ENCODE assay signal across 14 cellular contexts in the genomic region with DNA sequence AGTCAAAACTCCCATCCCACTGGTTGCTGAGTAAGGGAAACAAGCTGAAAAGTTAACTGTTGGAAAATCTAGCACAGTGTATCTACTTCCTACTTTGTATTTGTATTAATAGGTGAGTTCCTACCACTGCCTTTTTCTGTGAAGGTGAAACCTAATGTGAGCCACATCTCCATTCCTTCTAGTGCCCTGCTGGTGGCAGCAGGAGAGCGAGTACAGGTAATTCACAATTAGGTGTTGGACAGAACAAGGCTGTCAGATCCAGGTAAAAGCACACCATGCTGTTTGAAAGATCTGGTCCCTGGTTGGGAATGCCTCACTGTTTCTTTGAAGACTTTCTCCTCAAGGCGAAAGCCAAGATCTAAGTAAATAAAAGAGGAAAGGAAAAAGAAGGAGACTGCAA.
DNase-seq lines count a peak whose midpoint lies in the region; ATAC-seq, FAIRE-seq and TF ChIP-seq lines count a peak whose summit lies in the region.
"Had no signal": no experiment of that assay in that cellular context is flagged by ENCODE, and none has a peak within 500 bp of the region (broad histone marks: within the 10 kb centered on the region; RNA-seq: fewer than 3 reads in every experiment).

No MANE protein-coding gene starts in this region.

- FAIRE-seq in GM12878 (lab: Jason Lieb, UNC) (no peak), HepG2 (lab: Jason Lieb, UNC) (peak; percentile 40)

- no peak overlapping the region for H3K4me3 ChIP-seq in LNCaP clone FGC (ENCODE audit: low read depth, low read length)
- no peak overlapping the region for H3K4me3 ChIP-seq in GM12878
- no peak overlapping the region for H3K4me3 ChIP-seq in HepG2 (replicated peaks in 1 of 3; ENCODE audit: insufficient read depth in 1 of 3, low read depth in 2 of 3, low read length in 3 of 3)
- H3K4me3 ChIP-seq: MG63 had no signal

- POLR2A ChIA-PET in GM12878 (lab: Charles Lee): no interaction called here
- POLR2A ChIA-PET in HepG2 (lab: Yijun Ruan, JAX): no interaction called here

- WGBS in GM12878 (ENCODE audit: insufficient coverage, insufficient replicate concordance, low lambda C conversion rate, missing lambda C conversion rate): 0% methylated on average over 2 of the region's 2 CpGs
- 0% methylated on average over 2 of the region's 2 CpGs for WGBS in HepG2 (ENCODE audit: low lambda C conversion rate)

- TF ChIP-seq POLR2A in GM12878 (IDR thresholded peaks at IDR 0.05; ENCODE audit: low read depth, low read length) (no peak), HepG2 (IDR thresholded peaks at IDR 0.05; ENCODE audit: insufficient read depth in 1 of 2, low read depth in 2 of 2, low read length in 2 of 2) (no peak)

- ATAC-seq in GM12878 (peak; percentile 77), HepG2 (peak; percentile 94), HG03565 (IDR thresholded peaks at IDR 0.05; ENCODE audit: unreplicated experiment) (no peak)
- ATAC-seq: natural killer cell had no signal

- peak; percentile 59 for TF ChIP-seq RAD21 in GM12878 (IDR thresholded peaks at IDR 0.05; ENCODE audit: insufficient read depth, low read depth, low read length)
- no peak for TF ChIP-seq RAD21 in HepG2 (CRISPR knock-in tag; IDR thresholded peaks at IDR 0.05)

- TF ChIP-seq EP300 in GM12878 (IDR thresholded peaks at IDR 0.05; ENCODE audit: borderline replicate concordance in 1 of 2, control insufficient read depth in 1 of 2, low read depth in 2 of 2, low read length in 2 of 2): no peak
- no peak for TF ChIP-seq EP300 in HepG2 (IDR thresholded peaks at IDR 0.05; ENCODE audit: low read depth in 2 of 2, low read length in 2 of 2)
- no peak for TF ChIP-seq EP300 in HepG2 (CRISPR knock-in tag; IDR thresholded peaks at IDR 0.05; ENCODE audit: borderline replicate concordance)

- SMC1A ChIA-PET in GM12878 (lab: Charles Lee; ENCODE audit: uncharacterized antibody, unreplicated experiment): interaction anchor here (0.8 to 1.0 kb wide), 3 partner anchors 191 to 400 kb away, joined by 3 to 5 read pairs (median 4); no protein-coding TSS in a partner anchor

- in situ Hi-C loops in GM12878 (cut with MboI): no loop called here
- in situ Hi-C loops in HepG2 (cut with HindIII; ENCODE audit: extremely low pct_ligation_motif_present, low pct_unique_long_range_greater_than_20kb): no loop called here

- TF ChIP-seq CTCF in LNCaP clone FGC (IDR thresholded peaks at IDR 0.05; ENCODE audit: control insufficient read depth, extremely low read depth, insufficient read depth) (peak; percentile 93), GM12878 (IDR thresholded peaks at IDR 0.05 in 2 of 3, conservative IDR thresholded peaks at IDR 0.05 in 1 of 3; ENCODE audit: control insufficient read depth in 2 of 3, extremely low read depth in 1 of 3, insufficient read depth in 1 of 3, low read depth in 3 of 3, low read length in 3 of 3) (peak in 2 of 3 experiments; percentile 20 to 49; a peak in 3 of 6 replicates), HepG2 (CRISPR knock-in tag; IDR thresholded peaks at IDR 0.05) (peak; percentile 71)

- CTCF ChIA-PET in GM12878 (lab: Yijun Ruan, JAX) (interaction anchor here (0.8 to 2.0 kb wide), 4 partner anchors 285 to 491 kb away, joined by 3 to 6 read pairs (median 3); no protein-coding TSS in a partner anchor), HepG2 (lab: Yijun Ruan, JAX; ENCODE audit: low intra/inter-chr PET ratio, low total read pairs) (no interaction called here)

- BruUV-seq in GM12878 (replicated peaks; lab: Mats Ljungman, UMichigan): no TSS peak
- BruUV-seq in HepG2 (replicated peaks; lab: Mats Ljungman, UMichigan): no TSS peak

- H2AFZ ChIP-seq in GM12878 (ENCODE audit: control insufficient read depth, low read depth, low read length): no peak overlapping the region
- H2AFZ ChIP-seq in HepG2 (ENCODE audit: low read length): no peak overlapping the region

- H3K4me2 ChIP-seq in GM12878 (ENCODE audit: control insufficient read depth, insufficient read depth) (no peak overlapping the region), HepG2 (ENCODE audit: low read depth, low read length) (no peak overlapping the region)

- intact Hi-C loops in GM12878 (cut with micrococcal nuclease; ENCODE audit: unreplicated experiment) (loop anchor here (10.0 kb wide), 1 partner anchor 456 kb away; no protein-coding TSS in a partner anchor), HepG2 (cut with micrococcal nuclease; ENCODE audit: unreplicated experiment) (loop anchor here (1.0 to 10.0 kb wide), 4 partner anchors 194 to 462 kb away; no protein-coding TSS in a partner anchor)

- H3K9ac ChIP-seq in GM12878 (ENCODE audit: control insufficient read depth, insufficient read depth, low read length) (no peak overlapping the region), HepG2 (ENCODE audit: insufficient read depth, low read depth, low read length) (no peak overlapping the region)

- H3K9me3 ChIP-seq in GM12878 (replicated peaks; ENCODE audit: control insufficient read depth, insufficient read depth, low read length): no peaks in the 10 kb centered on the region
- H3K9me3 ChIP-seq in HepG2 (ENCODE audit: low read length): no peaks in the 10 kb centered on the region
- H3K9me3 ChIP-seq: MG63 had no signal

- DNase-seq in ELF-1 (ENCODE audit: low read depth, low spot score): peak; percentile 11
- DNase-seq in LNCaP clone FGC (ENCODE audit: low read depth): peak; percentile 36
- DNase-seq in GM12878 (ENCODE audit: low read depth, low spot score): no peak
- DNase-seq in HepG2 (ENCODE audit: low spot score): peak; percentile 18
- DNase-seq in germinal center (ENCODE audit: low spot score): no peak
- DNase-seq in NCI-H774 (lab: John Stamatoyannopoulos, UW): no peak
- DNase-seq in 8988T: no peak
- DNase-seq: activated CD4-positive, alpha-beta T cell treated with anti-CD3 and anti-CD28 coated beads, Interleukin-2, amount 10 ng/mL, durations not matched to agents 7 days and 5 days; activated gamma-delta T cell treated with Interleukin-2 at 50 U/mL for 16 hours; immature natural killer cell; MG63; natural killer cell; SW 1271 had no signal

- H3K36me3 ChIP-seq in GM12878 (ENCODE audit: control insufficient read depth in 2 of 2, insufficient read depth in 2 of 2, low read length in 1 of 2) (no peaks in the 10 kb centered on the region), HepG2 (replicated peaks in 1 of 2; ENCODE audit: control insufficient read depth in 1 of 2, insufficient read depth in 2 of 2, low read length in 2 of 2) (no peaks in the 10 kb centered on the region)
- H3K36me3 ChIP-seq: MG63 had no signal

- no peak overlapping the region for H3K27ac ChIP-seq in GM12878 (ENCODE audit: control insufficient read depth, insufficient read depth)
- no peak overlapping the region for H3K27ac ChIP-seq in HepG2 (ENCODE audit: extremely low read length, insufficient read depth, low read length)

- no peaks in the 10 kb centered on the region for H3K27me3 ChIP-seq in GM12878 (replicated peaks in 1 of 2; ENCODE audit: control insufficient read depth in 2 of 2, insufficient read depth in 2 of 2, low read length in 1 of 2)
- no peaks in the 10 kb centered on the region for H3K27me3 ChIP-seq in HepG2 (ENCODE audit: control insufficient read depth in 1 of 2, insufficient read depth in 2 of 2, low read length in 2 of 2)
- H3K27me3 ChIP-seq: MG63 had no signal

- H3K4me1 ChIP-seq in GM12878 (ENCODE audit: control insufficient read depth, insufficient read depth, low read length) (no peaks in the 10 kb centered on the region), HepG2 (ENCODE audit: insufficient read depth, low read length) (no peaks in the 10 kb centered on the region)

- no peaks in the 10 kb centered on the region for H4K20me1 ChIP-seq in GM12878 (ENCODE audit: control insufficient read depth, insufficient read depth)
- no peaks in the 10 kb centered on the region for H4K20me1 ChIP-seq in HepG2 (ENCODE audit: insufficient read depth, low read length)

- RAD21 ChIA-PET in GM12878 (lab: Charles Lee; ENCODE audit: unreplicated experiment): no interaction called here

- H3K79me2 ChIP-seq in GM12878 (ENCODE audit: control insufficient read depth, insufficient read depth, low read length) (no peaks in the 10 kb centered on the region), HepG2 (ENCODE audit: insufficient read depth, low read length) (no peaks in the 10 kb centered on the region)

TF ChIP-seq in GM12878, 131 proteins besides CTCF, POLR2A, EP300 and RAD21:
- TF ChIP-seq SMC3 (IDR thresholded peaks at IDR 0.05; ENCODE audit: borderline replicate concordance, low read length) (peak; percentile 48), SPI1 (IDR thresholded peaks at IDR 0.05; ENCODE audit: borderline replicate concordance, insufficient read depth, low read depth, low read length) (no peak)

TF ChIP-seq in HepG2, 621 proteins besides CTCF, POLR2A, EP300 and RAD21 (continues in another document):
- TF ChIP-seq SMYD3 (CRISPR knock-in tag; IDR thresholded peaks at IDR 0.05) (no peak), SRSF1 (optimal IDR thresholded peaks at IDR 0.05; ENCODE audit: low read depth, low read length) (no peak), MIXL1 (CRISPR knock-in tag; IDR thresholded peaks at IDR 0.05) (peak; percentile 58; the same call in 1 of the 2 replicates), ZNF121 (CRISPR knock-in tag; IDR thresholded peaks at IDR 0.05) (peak; percentile 88), NPAS2 (CRISPR knock-in tag; IDR thresholded peaks at IDR 0.05; ENCODE audit: borderline replicate concordance) (no peak), SMC3 (IDR thresholded peaks at IDR 0.05; ENCODE audit: low read length) (peak; percentile 53; the same call in 1 of the 2 replicates), SIN3B (IDR thresholded peaks at IDR 0.05; ENCODE audit: low read length) (no peak), STAG1 (CRISPR knock-in tag; IDR thresholded peaks at IDR 0.05) (peak; percentile 82)
- TF ChIP-seq, protein P1, sequence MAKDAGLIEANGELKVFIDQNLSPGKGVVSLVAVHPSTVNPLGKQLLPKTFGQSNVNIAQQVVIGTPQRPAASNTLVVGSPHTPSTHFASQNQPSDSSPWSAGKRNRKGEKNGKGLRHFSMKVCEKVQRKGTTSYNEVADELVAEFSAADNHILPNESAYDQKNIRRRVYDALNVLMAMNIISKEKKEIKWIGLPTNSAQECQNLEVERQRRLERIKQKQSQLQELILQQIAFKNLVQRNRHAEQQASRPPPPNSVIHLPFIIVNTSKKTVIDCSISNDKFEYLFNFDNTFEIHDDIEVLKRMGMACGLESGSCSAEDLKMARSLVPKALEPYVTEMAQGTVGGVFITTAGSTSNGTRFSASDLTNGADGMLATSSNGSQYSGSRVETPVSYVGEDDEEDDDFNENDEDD (CRISPR knock-in tag; IDR thresholded peaks at IDR 0.05; ENCODE audit: borderline replicate concordance): no peak

Comparison
In these comparisons a context has a peak if more than half of its experiments do, and no peak if none do; other contexts are left out.
1. DNase-seq: peak in ELF-1 (single experiment), LNCaP clone FGC (single experiment) and HepG2 (single experiment); none in GM12878 (single experiment), germinal center (single experiment), NCI-H774 (single experiment) and 8988T (single experiment).
2. CTCF ChIP-seq: peak in every context shown above with its lines; median percentile 93 in LNCaP clone FGC; 71 in HepG2; 34 in GM12878.